In the genomic region with DNA sequence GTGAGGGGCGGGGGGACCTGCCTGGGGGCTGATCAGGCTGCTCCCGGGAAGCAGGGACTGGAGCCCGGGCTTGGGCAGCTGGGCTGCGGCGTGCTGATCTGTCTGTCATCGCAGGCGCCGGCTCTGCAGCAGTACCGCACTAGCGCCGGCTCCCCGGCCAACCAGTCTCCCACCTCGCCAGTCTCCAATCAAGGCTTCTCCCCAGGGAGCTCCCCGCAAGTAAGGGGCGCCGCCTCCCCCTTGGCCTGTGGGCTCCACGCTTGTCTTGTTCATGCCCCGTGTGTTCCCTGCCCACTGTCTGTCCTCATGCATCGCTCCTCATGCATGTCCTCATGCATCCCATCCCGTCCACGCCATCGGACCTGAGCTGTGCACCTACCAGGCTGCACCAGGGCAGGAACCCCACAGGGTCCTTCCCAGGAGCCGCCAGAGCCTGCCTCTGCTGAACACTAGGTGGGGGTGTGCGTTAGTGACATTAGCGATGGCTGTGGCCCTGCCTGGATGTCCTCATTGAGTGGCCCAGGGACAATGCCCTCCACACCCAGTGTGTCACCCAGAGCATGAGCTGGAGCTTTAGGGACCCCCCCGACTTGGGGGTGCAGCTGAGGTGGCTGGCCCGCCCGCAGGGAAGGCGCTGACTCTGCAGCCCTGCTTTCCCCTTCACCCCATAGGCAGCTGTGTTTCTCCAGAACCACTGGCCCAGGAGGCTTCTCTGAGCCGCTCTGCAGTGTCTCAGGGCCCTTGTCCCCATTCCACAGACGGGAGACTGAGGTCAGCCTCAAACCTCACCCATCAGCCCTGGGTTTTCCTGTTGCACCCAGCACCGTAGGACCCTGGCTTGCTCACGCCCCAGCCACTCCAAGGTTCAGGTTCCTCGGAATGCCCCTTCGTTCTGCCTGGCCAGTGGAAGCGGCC, we compare ENCODE assay signal across 1 cellular context.
TF ChIP-seq lines count a peak whose summit lies in the region.

No MANE protein-coding gene starts in this region.

TF ChIP-seq in GM23338, 12 proteins besides CTCF, POLR2A, EP300 and RAD21 (continued from another document):
- TF ChIP-seq, protein P1, sequence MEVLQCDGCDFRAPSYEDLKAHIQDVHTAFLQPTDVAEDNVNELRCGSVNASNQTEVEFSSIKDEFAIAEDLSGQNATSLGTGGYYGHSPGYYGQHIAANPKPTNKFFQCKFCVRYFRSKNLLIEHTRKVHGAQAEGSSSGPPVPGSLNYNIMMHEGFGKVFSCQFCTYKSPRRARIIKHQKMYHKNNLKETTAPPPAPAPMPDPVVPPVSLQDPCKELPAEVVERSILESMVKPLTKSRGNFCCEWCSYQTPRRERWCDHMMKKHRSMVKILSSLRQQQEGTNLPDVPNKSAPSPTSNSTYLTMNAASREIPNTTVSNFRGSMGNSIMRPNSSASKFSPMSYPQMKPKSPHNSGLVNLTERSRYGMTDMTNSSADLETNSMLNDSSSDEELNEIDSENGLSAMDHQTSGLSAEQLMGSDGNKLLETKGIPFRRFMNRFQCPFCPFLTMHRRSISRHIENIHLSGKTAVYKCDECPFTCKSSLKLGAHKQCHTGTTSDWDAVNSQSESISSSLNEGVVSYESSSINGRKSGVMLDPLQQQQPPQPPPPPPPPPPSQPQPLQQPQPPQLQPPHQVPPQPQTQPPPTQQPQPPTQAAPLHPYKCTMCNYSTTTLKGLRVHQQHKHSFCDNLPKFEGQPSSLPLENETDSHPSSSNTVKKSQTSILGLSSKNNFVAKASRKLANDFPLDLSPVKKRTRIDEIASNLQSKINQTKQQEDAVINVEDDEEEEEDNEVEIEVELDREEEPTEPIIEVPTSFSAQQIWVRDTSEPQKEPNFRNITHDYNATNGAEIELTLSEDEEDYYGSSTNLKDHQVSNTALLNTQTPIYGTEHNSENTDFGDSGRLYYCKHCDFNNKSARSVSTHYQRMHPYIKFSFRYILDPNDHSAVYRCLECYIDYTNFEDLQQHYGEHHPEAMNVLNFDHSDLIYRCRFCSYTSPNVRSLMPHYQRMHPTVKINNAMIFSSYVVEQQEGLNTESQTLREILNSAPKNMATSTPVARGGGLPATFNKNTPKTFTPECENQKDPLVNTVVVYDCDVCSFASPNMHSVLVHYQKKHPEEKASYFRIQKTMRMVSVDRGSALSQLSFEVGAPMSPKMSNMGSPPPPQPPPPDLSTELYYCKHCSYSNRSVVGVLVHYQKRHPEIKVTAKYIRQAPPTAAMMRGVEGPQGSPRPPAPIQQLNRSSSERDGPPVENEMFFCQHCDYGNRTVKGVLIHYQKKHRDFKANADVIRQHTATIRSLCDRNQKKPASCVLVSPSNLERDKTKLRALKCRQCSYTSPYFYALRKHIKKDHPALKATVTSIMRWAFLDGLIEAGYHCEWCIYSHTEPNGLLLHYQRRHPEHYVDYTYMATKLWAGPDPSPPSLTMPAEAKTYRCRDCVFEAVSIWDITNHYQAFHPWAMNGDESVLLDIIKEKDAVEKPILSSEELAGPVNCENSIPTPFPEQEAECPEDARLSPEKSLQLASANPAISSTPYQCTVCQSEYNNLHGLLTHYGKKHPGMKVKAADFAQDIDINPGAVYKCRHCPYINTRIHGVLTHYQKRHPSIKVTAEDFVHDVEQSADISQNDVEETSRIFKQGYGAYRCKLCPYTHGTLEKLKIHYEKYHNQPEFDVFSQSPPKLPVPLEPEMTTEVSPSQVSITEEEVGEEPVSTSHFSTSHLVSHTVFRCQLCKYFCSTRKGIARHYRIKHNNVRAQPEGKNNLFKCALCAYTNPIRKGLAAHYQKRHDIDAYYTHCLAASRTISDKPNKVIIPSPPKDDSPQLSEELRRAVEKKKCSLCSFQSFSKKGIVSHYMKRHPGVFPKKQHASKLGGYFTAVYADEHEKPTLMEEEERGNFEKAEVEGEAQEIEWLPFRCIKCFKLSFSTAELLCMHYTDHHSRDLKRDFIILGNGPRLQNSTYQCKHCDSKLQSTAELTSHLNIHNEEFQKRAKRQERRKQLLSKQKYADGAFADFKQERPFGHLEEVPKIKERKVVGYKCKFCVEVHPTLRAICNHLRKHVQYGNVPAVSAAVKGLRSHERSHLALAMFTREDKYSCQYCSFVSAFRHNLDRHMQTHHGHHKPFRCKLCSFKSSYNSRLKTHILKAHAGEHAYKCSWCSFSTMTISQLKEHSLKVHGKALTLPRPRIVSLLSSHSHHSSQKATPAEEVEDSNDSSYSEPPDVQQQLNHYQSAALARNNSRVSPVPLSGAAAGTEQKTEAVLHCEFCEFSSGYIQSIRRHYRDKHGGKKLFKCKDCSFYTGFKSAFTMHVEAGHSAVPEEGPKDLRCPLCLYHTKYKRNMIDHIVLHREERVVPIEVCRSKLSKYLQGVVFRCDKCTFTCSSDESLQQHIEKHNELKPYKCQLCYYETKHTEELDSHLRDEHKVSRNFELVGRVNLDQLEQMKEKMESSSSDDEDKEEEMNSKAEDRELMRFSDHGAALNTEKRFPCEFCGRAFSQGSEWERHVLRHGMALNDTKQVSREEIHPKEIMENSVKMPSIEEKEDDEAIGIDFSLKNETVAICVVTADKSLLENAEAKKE (CRISPR knock-in tag; IDR thresholded peaks at IDR 0.05): no peak
- TF ChIP-seq ZNF114 (CRISPR knock-in tag; IDR thresholded peaks at IDR 0.05) (no peak), NANOG (IDR thresholded peaks at IDR 0.05; ENCODE audit: borderline replicate concordance) (no peak), JUNB (IDR thresholded peaks at IDR 0.05; ENCODE audit: unreplicated experiment) (no peak), ZNF331 (CRISPR knock-in tag; IDR thresholded peaks at IDR 0.05; ENCODE audit: low read depth) (no peak), EZH2phosphoT487 (IDR thresholded peaks at IDR 0.05; ENCODE audit: unreplicated experiment) (no peak)
- TF ChIP-seq, protein P2, sequence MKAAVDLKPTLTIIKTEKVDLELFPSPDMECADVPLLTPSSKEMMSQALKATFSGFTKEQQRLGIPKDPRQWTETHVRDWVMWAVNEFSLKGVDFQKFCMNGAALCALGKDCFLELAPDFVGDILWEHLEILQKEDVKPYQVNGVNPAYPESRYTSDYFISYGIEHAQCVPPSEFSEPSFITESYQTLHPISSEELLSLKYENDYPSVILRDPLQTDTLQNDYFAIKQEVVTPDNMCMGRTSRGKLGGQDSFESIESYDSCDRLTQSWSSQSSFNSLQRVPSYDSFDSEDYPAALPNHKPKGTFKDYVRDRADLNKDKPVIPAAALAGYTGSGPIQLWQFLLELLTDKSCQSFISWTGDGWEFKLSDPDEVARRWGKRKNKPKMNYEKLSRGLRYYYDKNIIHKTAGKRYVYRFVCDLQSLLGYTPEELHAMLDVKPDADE (IDR thresholded peaks at IDR 0.05): no peak
